14 cellular contexts compared by ENCODE assay signal in genomic region chr5:14325369-14325768, GRCh38.
"Had no signal": no experiment of that assay in that cellular context is flagged by ENCODE, and none has a peak within 500 bp of the region (broad histone marks: within the 10 kb centered on the region; RNA-seq: fewer than 3 reads in every experiment).

No MANE protein-coding gene starts in this region.

- H3K4me3 ChIP-seq: esophagus squamous epithelium, tibial artery had no signal

- H3K27me3 ChIP-seq: esophagus squamous epithelium, foreskin keratinocyte, tibial artery had no signal

- H3K9me3 ChIP-seq: esophagus squamous epithelium, tibial artery had no signal

- H3K36me3 Mint-ChIP-seq: activated naive CD4-positive, alpha-beta T cell treated with anti-CD3 and anti-CD28 coated beads, Interleukin-2, amount 10 ng/mL, durations not matched to agents 7 days and 5 days; T-cell had no signal

- H3K4me3 Mint-ChIP-seq: activated naive CD4-positive, alpha-beta T cell treated with anti-CD3 and anti-CD28 coated beads, Interleukin-2, amount 10 ng/mL, durations not matched to agents 7 days and 5 days; immature natural killer cell; naive thymus-derived CD4-positive, alpha-beta T cell; T-cell had no signal

- DNase-seq: activated CD4-positive, alpha-beta T cell treated with anti-CD3 and anti-CD28 coated beads, Interleukin-2, amount 50 U/mL, for 48 hours; activated naive CD4-positive, alpha-beta T cell treated with anti-CD3 and anti-CD28 coated beads, Interleukin-2, amount 10 ng/mL, durations not matched to agents 7 days and 5 days; activated T-cell treated with anti-CD3 and anti-CD28 coated beads, Interleukin-2, amount 50 U/mL, for 1 hour; esophagus squamous epithelium; foreskin keratinocyte; immature natural killer cell; naive thymus-derived CD4-positive, alpha-beta T cell; right cardiac atrium; small intestine; stimulated activated CD4-positive, alpha-beta T cell treated with anti-CD3 and anti-CD28 coated beads, Interleukin-4, amount 100 ng/mL, for 24 hours; stimulated activated naive CD4-positive, alpha-beta T cell; T-cell; T1000; tibial artery had no signal

- H3K4me1 ChIP-seq: esophagus squamous epithelium, foreskin keratinocyte had no signal

- H3K27ac ChIP-seq: esophagus squamous epithelium, foreskin keratinocyte, tibial artery had no signal

- H3K9me3 Mint-ChIP-seq: activated naive CD4-positive, alpha-beta T cell treated with anti-CD3 and anti-CD28 coated beads, Interleukin-2, amount 10 ng/mL, durations not matched to agents 7 days and 5 days; immature natural killer cell had no signal

- H3K27ac Mint-ChIP-seq: activated naive CD4-positive, alpha-beta T cell treated with anti-CD3 and anti-CD28 coated beads, Interleukin-2, amount 10 ng/mL, durations not matched to agents 7 days and 5 days; immature natural killer cell; naive thymus-derived CD4-positive, alpha-beta T cell; T-cell had no signal
